21 cellular contexts compared by ENCODE assay signal in genomic region chr11:26556582-26556981, GRCh38. TPM values are rescaled to one million over a fixed set of nuclear protein-coding genes. Genes with fewer than 3 reads are reported as not detected.
DNase-seq lines count a peak whose midpoint lies in the region; ATAC-seq, FAIRE-seq and TF ChIP-seq lines count a peak whose summit lies in the region.
"Had no signal": no experiment of that assay in that cellular context is flagged by ENCODE, and none has a peak within 500 bp of the region (broad histone marks: within the 10 kb centered on the region; RNA-seq: fewer than 3 reads in every experiment).

No MANE protein-coding gene starts in this region.

- H3K4me2 ChIP-seq in mammary epithelial cell (ENCODE audit: insufficient read depth, low read depth, low read length) (no peak overlapping the region), neural progenitor cell (no peak overlapping the region)

- no peak overlapping the region for H3K4me3 ChIP-seq in mammary epithelial cell (replicated peaks in 1 of 3; ENCODE audit: insufficient read depth in 1 of 3, low read depth in 2 of 3, low read length in 3 of 3)
- no peak overlapping the region for H3K4me3 ChIP-seq in breast epithelium
- H3K4me3 ChIP-seq in neural progenitor cell: no peak overlapping the region
- H3K4me3 ChIP-seq in endodermal cell (ENCODE audit: low read length): no peak overlapping the region
- H3K4me3 ChIP-seq: Peyer's patch had no signal

- in situ Hi-C loops in mammary epithelial cell (cut with MboI; ENCODE audit: low sequenced_read_pairs in 2 of 2): loop anchor here in 1 of 2 donors (25.0 kb wide), 1 partner anchor 606 kb away; no protein-coding TSS in a partner anchor

- no peak overlapping the region for H3K9ac ChIP-seq in mammary epithelial cell (ENCODE audit: insufficient read depth, low read length)
- no peak overlapping the region for H3K9ac ChIP-seq in neural progenitor cell
- H3K9ac ChIP-seq in endodermal cell (ENCODE audit: extremely low read depth, low read length, poor library complexity, severe bottlenecking): no peak overlapping the region

- H3K27ac Mint-ChIP-seq in neural progenitor cell: peak overlapping the region; percentile 6
- no peak overlapping the region for H3K27ac Mint-ChIP-seq in endodermal cell

- H2AFZ ChIP-seq in mammary epithelial cell (ENCODE audit: low read depth, low read length) (peak overlapping the region; percentile 56), neural progenitor cell (replicated peaks) (no peak overlapping the region)

- H4K20me1 ChIP-seq in mammary epithelial cell (ENCODE audit: insufficient read depth, low read length) (no peaks in the 10 kb centered on the region), neural progenitor cell (ENCODE audit: low read depth) (no peaks in the 10 kb centered on the region)

- H3F3A ChIP-seq in neural progenitor cell (ENCODE audit: low read depth): no peaks in the 10 kb centered on the region

- H3K4me1 ChIP-seq in mammary epithelial cell (ENCODE audit: insufficient read depth, low read length) (no peaks in the 10 kb centered on the region), breast epithelium (no peaks in the 10 kb centered on the region), neural progenitor cell (no peaks in the 10 kb centered on the region), endodermal cell (ENCODE audit: control insufficient read depth, insufficient read depth, low read length) (no peaks in the 10 kb centered on the region)
- H3K4me1 ChIP-seq: Peyer's patch had no signal

- no TSS peak for BruUV-seq in mammary epithelial cell (replicated peaks; lab: Mats Ljungman, UMichigan)

- DNase-seq in mammary epithelial cell (no peak), breast epithelium (ENCODE audit: low spot score in 2 of 2) (no peak), epithelial cell of prostate (ENCODE audit: low read depth, low spot score) (no peak), neural progenitor cell (ENCODE audit: low spot score) (no peak), endodermal cell (no peak), NCI-H2081 (lab: John Stamatoyannopoulos, UW) (no peak), H54 (ENCODE audit: insufficient read length, low spot score) (no peak)
- DNase-seq: C1 segment of cervical spinal cord, HCEC 1CT, KG1, MM.1S, NCI-H1105 treated with DMSO at 0.1 percent for 48 hours, NCI-H1930, NCI-H2171 treated with DMSO at 0.1 percent for 48 hours, NCI-H774, Peyer's patch, Right ventricle myocardium superior had no signal

- H3K4me3 Mint-ChIP-seq in neural progenitor cell (no peak overlapping the region), endodermal cell (no peak overlapping the region)

- H3K4me1 Mint-ChIP-seq in neural progenitor cell (peaks cover 14% of the 10 kb centered on the region), endodermal cell (no peaks in the 10 kb centered on the region)

- dilution Hi-C loops in mammary epithelial cell (cut with HindIII; ENCODE audit: low sequenced_read_pairs): no loop called here

- TF ChIP-seq CTCF in mammary epithelial cell (conservative IDR thresholded peaks at IDR 0.05 in 1 of 2, IDR thresholded peaks at IDR 0.05 in 1 of 2; ENCODE audit: extremely low read depth in 1 of 2, insufficient read depth in 1 of 2, low read depth in 1 of 2, low read length in 2 of 2) (no peak), breast epithelium (IDR thresholded peaks at IDR 0.05) (no peak), neural progenitor cell (IDR thresholded peaks at IDR 0.05) (no peak), endodermal cell (conservative IDR thresholded peaks at IDR 0.05) (no peak)

- intact Hi-C loops in mammary epithelial cell (cut with micrococcal nuclease): no loop called here
- intact Hi-C loops in breast epithelium (cut with DNase I; ENCODE audit: low total_unique reads): no loop called here

- H3K9me3 Mint-ChIP-seq in neural progenitor cell: no peaks in the 10 kb centered on the region
- H3K9me3 Mint-ChIP-seq in endodermal cell: no peaks in the 10 kb centered on the region

- H3K36me3 ChIP-seq in mammary epithelial cell (ENCODE audit: insufficient read depth, low read length) (no peaks in the 10 kb centered on the region), breast epithelium (no peaks in the 10 kb centered on the region), neural progenitor cell (no peaks in the 10 kb centered on the region), endodermal cell (ENCODE audit: control insufficient read depth, insufficient read depth, low read length) (no peaks in the 10 kb centered on the region)
- H3K36me3 ChIP-seq: Peyer's patch had no signal

- TF ChIP-seq POLR2A in breast epithelium (IDR thresholded peaks at IDR 0.05): no peak
- TF ChIP-seq POLR2A in H54 (IDR thresholded peaks at IDR 0.05; ENCODE audit: low read depth, low read length): no peak

- H3K36me3 Mint-ChIP-seq in neural progenitor cell: no peaks in the 10 kb centered on the region
- no peaks in the 10 kb centered on the region for H3K36me3 Mint-ChIP-seq in endodermal cell (ENCODE audit: low read depth)

- H3K27me3 Mint-ChIP-seq in neural progenitor cell (ENCODE audit: insufficient read depth, low read depth): peaks cover 5% of the 10 kb centered on the region
- H3K27me3 Mint-ChIP-seq in endodermal cell (ENCODE audit: insufficient read depth): no peaks in the 10 kb centered on the region

- no peak for FAIRE-seq in H54 (lab: Jason Lieb, UNC)
- FAIRE-seq: A204.1 had no signal

- CTCF ChIA-PET in mammary epithelial cell (lab: Charles Lee; ENCODE audit: low non-redundant PET): no interaction called here

- H3K9me3 ChIP-seq in mammary epithelial cell (replicated peaks; ENCODE audit: insufficient read depth, low read length): no peaks in the 10 kb centered on the region
- no peaks in the 10 kb centered on the region for H3K9me3 ChIP-seq in breast epithelium
- no peaks in the 10 kb centered on the region for H3K9me3 ChIP-seq in neural progenitor cell (ENCODE audit: low read depth)
- H3K9me3 ChIP-seq in endodermal cell (ENCODE audit: control insufficient read depth, low read length): no peaks in the 10 kb centered on the region
- H3K9me3 ChIP-seq: Peyer's patch had no signal

- H3K27ac ChIP-seq in mammary epithelial cell (ENCODE audit: insufficient read depth, low read depth, low read length): no peak overlapping the region
- H3K27ac ChIP-seq in breast epithelium: peak overlapping the region in 1 of 2 donors; percentile 34
- H3K27ac ChIP-seq in epithelial cell of prostate: peak overlapping the region; percentile 32
- no peak overlapping the region for H3K27ac ChIP-seq in neural progenitor cell
- H3K27ac ChIP-seq in endodermal cell (ENCODE audit: low read depth, low read length): no peak overlapping the region
- H3K27ac ChIP-seq: HL-60, Peyer's patch had no signal

- H3K27me3 ChIP-seq in mammary epithelial cell (ENCODE audit: insufficient read depth, low read length): no peaks in the 10 kb centered on the region
- no peaks in the 10 kb centered on the region for H3K27me3 ChIP-seq in breast epithelium
- no peaks in the 10 kb centered on the region for H3K27me3 ChIP-seq in neural progenitor cell
- H3K27me3 ChIP-seq in endodermal cell (ENCODE audit: control insufficient read depth, insufficient read depth, low read length, poor library complexity, severe bottlenecking): no peaks in the 10 kb centered on the region
- H3K27me3 ChIP-seq: Peyer's patch had no signal

- H3K79me2 ChIP-seq in mammary epithelial cell (ENCODE audit: insufficient read depth, low read length) (no peaks in the 10 kb centered on the region), neural progenitor cell (ENCODE audit: low read depth) (no peaks in the 10 kb centered on the region)

- WGBS in mammary epithelial cell (ENCODE audit: low coverage, missing lambda C conversion rate): 82% methylated on average over 1 of the region's 1 CpG
- WGBS in endodermal cell (ENCODE audit: insufficient coverage in 1 of 2, insufficient read length in 1 of 2), 2 experiments: 89 to 97% methylated on average over 1 of the region's 1 CpG

- no peak for ATAC-seq in GM21825 (IDR thresholded peaks at IDR 0.05; ENCODE audit: unreplicated experiment)

RNA-seq across cellular contexts. Expression of gene MUC15, which starts 15.5 kb away (rescaled TPM):
- total RNA-seq in mammary epithelial cell (under 1 TPM in 1 of 2 donors, not detected in 1; 0.17 TPM), breast epithelium (10 to 100 TPM in 1 of 3 donors, 1 to 10 TPM in 1, not detected in 1; 6.6 to 61.2 TPM), neural progenitor cell (ENCODE audit: low replicate concordance) (0.28 TPM in 1 of 2 replicates, not detected in the other), endodermal cell (not detected)
- not detected for polyA plus RNA-seq in mammary epithelial cell
- not detected for polyA minus RNA-seq in mammary epithelial cell
- polyA plus RNA-seq in endodermal cell (2013, experiment 1 of 2): not detected
- polyA plus RNA-seq in endodermal cell (2013, experiment 2 of 2): not detected
- total RNA-seq: NCI-H460, Peyer's patch, Right ventricle myocardium superior had no signal
